In the genomic region with DNA sequence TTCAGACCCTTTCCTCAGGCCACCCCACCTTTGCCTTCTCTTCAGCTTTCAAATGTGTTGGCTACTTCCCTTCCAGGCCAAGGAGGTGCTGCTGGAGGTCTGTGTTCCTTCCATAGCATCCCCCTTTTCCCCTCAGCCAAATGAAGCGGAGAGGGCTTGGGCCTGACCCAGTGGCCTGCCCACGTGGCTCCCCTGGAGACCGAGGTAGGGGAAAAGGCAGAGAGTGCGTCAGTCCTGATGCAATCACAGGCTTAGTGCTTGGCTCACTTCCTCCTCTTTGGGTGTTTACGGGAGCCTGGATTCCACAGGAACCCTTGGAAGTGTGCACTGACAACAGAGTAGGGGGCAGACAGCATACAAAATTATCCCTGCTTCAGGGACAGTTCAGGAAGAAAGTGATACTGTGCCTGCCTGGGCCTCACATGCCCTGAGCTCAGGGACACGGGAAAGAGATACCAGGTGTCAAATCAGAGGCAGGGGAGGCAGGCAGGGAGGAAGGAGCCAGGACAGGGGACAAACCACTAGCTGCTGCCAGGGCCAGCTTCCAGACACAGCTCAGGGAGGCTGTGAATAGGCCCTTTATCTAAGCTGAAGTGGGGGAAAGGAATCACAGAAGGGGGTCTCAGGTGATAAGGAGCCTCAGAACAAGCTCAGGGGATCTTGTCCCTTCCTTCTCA, we compare ENCODE assay signal across 8 cellular contexts. TPM values are rescaled to one million over a fixed set of nuclear protein-coding genes. Genes with fewer than 3 reads are reported as not detected.
DNase-seq lines count a peak whose midpoint lies in the region; ATAC-seq and TF ChIP-seq lines count a peak whose summit lies in the region.

No MANE protein-coding gene starts in this region.

- no peaks in the 10 kb centered on the region for H3K36me3 ChIP-seq in neutrophil

- POLR2A ChIA-PET in activated B cell treated with CpG ODN at 0.5 μM for 24 hours (lab: Charles Lee): interaction anchor here (1.2 to 8.0 kb wide), 4 partner anchors 9 to 51 kb away, joined by 5 to 235 read pairs (median 8); partner anchors contain the start of gene PTP4A2

- TF ChIP-seq CTCF in activated B cell treated with CpG ODN at 0.5 μM for 24 hours (IDR thresholded peaks at IDR 0.05) (no peak), fibroblast of villous mesenchyme (IDR thresholded peaks at IDR 0.05; ENCODE audit: insufficient read depth, low read depth, low read length) (no peak), neutrophil (IDR thresholded peaks at IDR 0.05) (peak; percentile 21)

- peaks cover 51 to 60% of the 10 kb centered on the region in 2 experiments for H3K4me1 ChIP-seq in neutrophil (ENCODE audit: control insufficient read depth in 1 of 2, insufficient read depth in 1 of 2, low read depth in 1 of 2, low read length in 1 of 2)

- H3K27me3 ChIP-seq in neutrophil: no peaks in the 10 kb centered on the region

- H3K27me3 Mint-ChIP-seq in activated naive CD4-positive, alpha-beta T cell treated with anti-CD3 and anti-CD28 coated beads for 36 hours (ENCODE audit: low read depth): no peaks in the 10 kb centered on the region
- no peaks in the 10 kb centered on the region for H3K27me3 Mint-ChIP-seq in activated B cell treated with CpG ODN at 0.5 μM for 24 hours

- no peak overlapping the region for H3K4me3 ChIP-seq in fibroblast of villous mesenchyme (ENCODE audit: low read depth, low read length)
- H3K4me3 ChIP-seq in neutrophil (ENCODE audit: low read depth in 1 of 2, low read length in 1 of 2): peak overlapping the region; percentile 31 to 48

- peak overlapping the region; percentile 63 for H3K27ac Mint-ChIP-seq in activated naive CD4-positive, alpha-beta T cell treated with anti-CD3 and anti-CD28 coated beads for 36 hours
- H3K27ac Mint-ChIP-seq in activated B cell treated with CpG ODN at 0.5 μM for 24 hours: peak overlapping the region; percentile 88

- H3K4me3 Mint-ChIP-seq in activated naive CD4-positive, alpha-beta T cell treated with anti-CD3 and anti-CD28 coated beads for 36 hours: no peak overlapping the region
- no peak overlapping the region for H3K4me3 Mint-ChIP-seq in activated B cell treated with CpG ODN at 0.5 μM for 24 hours

- intact Hi-C loops in activated naive CD4-positive, alpha-beta T cell treated with anti-CD3 and anti-CD28 coated beads for 36 hours (cut with micrococcal nuclease): loop anchor here (10.0 kb wide), 1 partner anchor 310 kb away; the partner anchor contains the start of gene PEF1
- intact Hi-C loops in activated B cell treated with CpG ODN at 0.5 μM for 24 hours (cut with micrococcal nuclease): no loop called here

- CTCF ChIA-PET in activated naive CD4-positive, alpha-beta T cell treated with anti-CD3 and anti-CD28 coated beads for 36 hours (lab: Charles Lee): interaction anchor here (1.4 to 8.1 kb wide), 5 partner anchors 10 to 44 kb away, joined by 6 to 167 read pairs (median 11); partner anchors contain the start of gene PTP4A2
- CTCF ChIA-PET in activated B cell treated with CpG ODN at 0.5 μM for 24 hours (lab: Charles Lee): interaction anchor here (1.7 to 4.8 kb wide), 8 partner anchors 9 to 165 kb away, joined by 5 to 68 read pairs (median 16); partner anchors contain the start of gene PTP4A2

- no peaks in the 10 kb centered on the region for H3K36me3 Mint-ChIP-seq in activated naive CD4-positive, alpha-beta T cell treated with anti-CD3 and anti-CD28 coated beads for 36 hours (ENCODE audit: low read depth)
- no peaks in the 10 kb centered on the region for H3K36me3 Mint-ChIP-seq in activated B cell treated with CpG ODN at 0.5 μM for 24 hours (ENCODE audit: low read depth)

- H3K9me3 Mint-ChIP-seq in activated naive CD4-positive, alpha-beta T cell treated with anti-CD3 and anti-CD28 coated beads for 36 hours: no peaks in the 10 kb centered on the region
- H3K9me3 Mint-ChIP-seq in activated B cell treated with CpG ODN at 0.5 μM for 24 hours: no peaks in the 10 kb centered on the region

- DNase-seq in activated naive CD4-positive, alpha-beta T cell treated with anti-CD3 and anti-CD28 coated beads for 36 hours: no peak
- DNase-seq in activated naive CD4-positive, alpha-beta T cell (lab: John Stamatoyannopoulos, UW): no peak
- no peak for DNase-seq in activated B cell treated with CpG ODN at 0.5 μM for 24 hours
- peak; percentile 99 for DNase-seq in fibroblast of villous mesenchyme (ENCODE audit: low read depth)
- DNase-seq in NCI-H345 (lab: John Stamatoyannopoulos, UW): no peak

- peak overlapping the region; percentile 97 for H3K27ac ChIP-seq in neutrophil

- no peak for ATAC-seq in activated B cell treated with CpG ODN at 0.5 μM for 24 hours (ENCODE audit: low read depth)
- ATAC-seq in GM18861 (IDR thresholded peaks at IDR 0.05; ENCODE audit: unreplicated experiment): no peak
- ATAC-seq in HG02798 (IDR thresholded peaks at IDR 0.05; ENCODE audit: poor library complexity, unreplicated experiment): no peak

- peaks cover 70% of the 10 kb centered on the region for H3K4me1 Mint-ChIP-seq in activated naive CD4-positive, alpha-beta T cell treated with anti-CD3 and anti-CD28 coated beads for 36 hours (ENCODE audit: low read depth)
- peaks cover 35% of the 10 kb centered on the region for H3K4me1 Mint-ChIP-seq in activated B cell treated with CpG ODN at 0.5 μM for 24 hours

- H3K9me3 ChIP-seq in neutrophil: no peaks in the 10 kb centered on the region

RNA-seq across cellular contexts. Expression of gene PTP4A2, which starts 16.6 kb away (rescaled TPM):
- total RNA-seq in activated naive CD4-positive, alpha-beta T cell treated with anti-CD3 and anti-CD28 coated beads for 36 hours: 100 to 1,000 TPM; 240 to 263 TPM
- 249 and 275 TPM in 2 replicates for total RNA-seq in activated B cell treated with CpG ODN at 0.5 μM for 24 hours
- 388 and 503 TPM in 2 replicates for total RNA-seq in fibroblast of villous mesenchyme

RNA-seq across cellular contexts. Expression of gene KHDRBS1, which starts 58.9 kb away (rescaled TPM):
- 100 to 1,000 TPM; 189 to 198 TPM for total RNA-seq in activated naive CD4-positive, alpha-beta T cell treated with anti-CD3 and anti-CD28 coated beads for 36 hours
- total RNA-seq in activated B cell treated with CpG ODN at 0.5 μM for 24 hours (146 and 152 TPM in 2 replicates), fibroblast of villous mesenchyme (50.3 and 51.0 TPM in 2 replicates)
